15 cellular contexts compared by ENCODE assay signal in the genomic region with DNA sequence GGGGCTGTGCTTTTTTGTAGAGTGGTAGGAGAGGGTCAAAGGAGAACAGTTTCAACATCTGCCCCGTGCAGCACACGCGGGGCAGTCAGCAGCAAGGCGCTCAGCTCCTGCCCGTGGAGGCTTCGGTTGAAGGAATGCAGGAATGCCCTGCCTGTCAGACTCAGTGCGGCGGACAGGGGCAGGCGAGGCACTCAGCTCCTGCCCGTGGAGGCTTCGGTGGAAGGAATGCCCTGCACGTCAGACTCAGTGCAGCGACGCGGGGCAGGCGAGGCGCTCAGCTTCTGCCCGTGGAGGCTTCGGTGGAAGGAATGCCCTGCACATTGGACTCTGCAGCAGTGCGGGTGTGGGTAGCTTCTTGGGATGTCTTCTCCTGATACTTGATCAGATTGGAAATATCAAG. TPM values are rescaled to one million over a fixed set of nuclear protein-coding genes. Genes with fewer than 3 reads are reported as not detected.
A peak's percentile ranks its signal among the peaks of the same experiment; 100 is the strongest.
DNase-seq lines count a peak whose midpoint lies in the region; ATAC-seq lines count a peak whose summit lies in the region.
"Had no signal": no experiment of that assay in that cellular context is flagged by ENCODE, and none has a peak within 500 bp of the region (broad histone marks: within the 10 kb centered on the region; RNA-seq: fewer than 3 reads in every experiment).

No MANE protein-coding gene starts in this region.

- ATAC-seq in T-helper 17 cell: no peak
- ATAC-seq in GM18909 (IDR thresholded peaks at IDR 0.05; ENCODE audit: poor library complexity, unreplicated experiment): no peak
- no peak for ATAC-seq in HG03135 (IDR thresholded peaks at IDR 0.05; ENCODE audit: unreplicated experiment)

- intact Hi-C loops in cardiac septum (cut with DNase I): no loop called here
- intact Hi-C loops in posterior vena cava (cut with DNase I): no loop called here
- intact Hi-C loops in activated T-helper 2 cell treated with anti-CD3 and anti-CD28 coated beads, Interferon-gamma antibody, Interleukin-2, Interleukin-4, amounts not matched to agents 10 μg/mL and 5 μg/mL and 100 μg/mL, durations not matched to agents 14 hours and 24 hours and 36 hours (cut with micrococcal nuclease): no loop called here

- H3K4me3 Mint-ChIP-seq in T-helper 17 cell: no peak overlapping the region
- no peak overlapping the region for H3K4me3 Mint-ChIP-seq in activated T-helper 2 cell treated with anti-CD3 and anti-CD28 coated beads, Interferon-gamma antibody, Interleukin-2, Interleukin-4, amounts not matched to agents 10 μg/mL and 5 μg/mL and 100 μg/mL, durations not matched to agents 14 hours and 24 hours and 36 hours (ENCODE audit: low read depth)
- H3K4me3 Mint-ChIP-seq: B cell; CD4-positive, alpha-beta memory T cell; HFFc6 had no signal

- peaks cover 5% of the 10 kb centered on the region for H3K36me3 Mint-ChIP-seq in T-helper 17 cell (ENCODE audit: low read depth)
- H3K36me3 Mint-ChIP-seq in activated T-helper 2 cell treated with anti-CD3 and anti-CD28 coated beads, Interferon-gamma antibody, Interleukin-2, Interleukin-4, amounts not matched to agents 10 μg/mL and 5 μg/mL and 100 μg/mL, durations not matched to agents 14 hours and 24 hours and 36 hours (ENCODE audit: low read depth): peaks cover 41% of the 10 kb centered on the region

- H3K4me1 Mint-ChIP-seq in T-helper 17 cell: peaks cover 14% of the 10 kb centered on the region
- H3K4me1 Mint-ChIP-seq in activated T-helper 2 cell treated with anti-CD3 and anti-CD28 coated beads, Interferon-gamma antibody, Interleukin-2, Interleukin-4, amounts not matched to agents 10 μg/mL and 5 μg/mL and 100 μg/mL, durations not matched to agents 14 hours and 24 hours and 36 hours (ENCODE audit: low read depth): peaks cover 7% of the 10 kb centered on the region

- H3K27me3 Mint-ChIP-seq in T-helper 17 cell: no peaks in the 10 kb centered on the region
- H3K27me3 Mint-ChIP-seq in activated T-helper 2 cell treated with anti-CD3 and anti-CD28 coated beads, Interferon-gamma antibody, Interleukin-2, Interleukin-4, amounts not matched to agents 10 μg/mL and 5 μg/mL and 100 μg/mL, durations not matched to agents 14 hours and 24 hours and 36 hours (ENCODE audit: low read depth): no peaks in the 10 kb centered on the region
- H3K27me3 Mint-ChIP-seq: B cell; CD4-positive, alpha-beta memory T cell had no signal

- DNase-seq in T-helper 17 cell: no peak
- DNase-seq in cardiac septum (ENCODE audit: low spot score): peak; percentile 62
- peak; percentile 63 for DNase-seq in left kidney (ENCODE audit: low read depth, low spot score)
- DNase-seq in posterior vena cava (ENCODE audit: low spot score): peak; percentile 61
- no peak for DNase-seq in activated T-helper 2 cell treated with anti-CD3 and anti-CD28 coated beads, Interferon-gamma antibody, Interleukin-2, Interleukin-4, amounts not matched to agents 10 μg/mL and 5 μg/mL and 100 μg/mL, durations not matched to agents 14 hours and 24 hours and 36 hours (ENCODE audit: low spot score)
- DNase-seq in nucleus accumbens (lab: John Stamatoyannopoulos, UW): no peak
- DNase-seq: CD4-positive, alpha-beta memory T cell; HFFc6; NCI-H187 treated with DMSO at 0.1 percent for 48 hours; NCI-H446 treated with DMSO at 0.1 percent for 48 hours; NCI-H748 treated with DMSO at 0.1 percent for 48 hours; SHP77 had no signal

- H3K9me3 Mint-ChIP-seq in activated T-helper 2 cell treated with anti-CD3 and anti-CD28 coated beads, Interferon-gamma antibody, Interleukin-2, Interleukin-4, amounts not matched to agents 10 μg/mL and 5 μg/mL and 100 μg/mL, durations not matched to agents 14 hours and 24 hours and 36 hours: no peaks in the 10 kb centered on the region
- H3K9me3 Mint-ChIP-seq: CD4-positive, alpha-beta memory T cell; HFFc6 had no signal

- no peaks in the 10 kb centered on the region for H3K9me3 ChIP-seq in T-helper 17 cell (ENCODE audit: control insufficient read depth, low read length, poor library complexity, severe bottlenecking)

- H3K27ac Mint-ChIP-seq in T-helper 17 cell: peak overlapping the region; percentile 37
- H3K27ac Mint-ChIP-seq in activated T-helper 2 cell treated with anti-CD3 and anti-CD28 coated beads, Interferon-gamma antibody, Interleukin-2, Interleukin-4, amounts not matched to agents 10 μg/mL and 5 μg/mL and 100 μg/mL, durations not matched to agents 14 hours and 24 hours and 36 hours: no peak overlapping the region
- H3K27ac Mint-ChIP-seq: B cell, HFFc6 had no signal

RNA-seq across cellular contexts. Expression of gene PPP2R2D, which starts 37.0 kb away (rescaled TPM):
- 10 to 100 TPM; 34.5 to 36.6 TPM for total RNA-seq in T-helper 17 cell
- total RNA-seq in cardiac septum: 35.3 TPM
- total RNA-seq in posterior vena cava: 10 to 100 TPM; 23.5 to 23.7 TPM
- total RNA-seq in activated T-helper 2 cell treated with anti-CD3 and anti-CD28 coated beads, Interferon-gamma antibody, Interleukin-2, Interleukin-4, amounts not matched to agents 10 μg/mL and 5 μg/mL and 100 μg/mL, durations not matched to agents 14 hours and 24 hours and 36 hours: 32.0 and 33.7 TPM in 2 replicates

RNA-seq across cellular contexts. Expression of gene BNIP3, which starts 43.9 kb away (rescaled TPM):
- total RNA-seq in T-helper 17 cell (10 to 100 TPM; 12.7 to 22.0 TPM), cardiac septum (112 TPM), posterior vena cava (10 to 100 TPM; 20.1 to 26.8 TPM)
- total RNA-seq in activated T-helper 2 cell treated with anti-CD3 and anti-CD28 coated beads, Interferon-gamma antibody, Interleukin-2, Interleukin-4, amounts not matched to agents 10 μg/mL and 5 μg/mL and 100 μg/mL, durations not matched to agents 14 hours and 24 hours and 36 hours: 93.3 and 99.0 TPM in 2 replicates

Comparison
In these comparisons a context has a peak if more than half of its experiments do, and no peak if none do; other contexts are left out.
1. DNase-seq: peak in cardiac septum (single experiment), left kidney (single experiment) and posterior vena cava (single experiment); none in T-helper 17 cell (0 of 3), activated T-helper 2 cell treated with anti-CD3 and anti-CD28 coated beads, Interferon-gamma antibody, Interleukin-2, Interleukin-4, amounts not matched to agents 10 μg/mL and 5 μg/mL and 100 μg/mL, durations not matched to agents 14 hours and 24 hours and 36 hours (single experiment) and nucleus accumbens (0 of 56).